In genomic region chr13:32060319-32060924, GRCh38 we compare ENCODE assay signal across 21 cellular contexts. TPM values are rescaled to one million over a fixed set of nuclear protein-coding genes. Genes with fewer than 3 reads are reported as not detected.
A peak's percentile ranks its signal among the peaks of the same experiment; 100 is the strongest.
DNase-seq lines count a peak whose midpoint lies in the region; ATAC-seq, FAIRE-seq and TF ChIP-seq lines count a peak whose summit lies in the region.
"Had no signal": no experiment of that assay in that cellular context is flagged by ENCODE, and none has a peak within 500 bp of the region (broad histone marks: within the 10 kb centered on the region; RNA-seq: fewer than 3 reads in every experiment).

No MANE protein-coding gene starts in this region.

- ATAC-seq in HG02759 (IDR thresholded peaks at IDR 0.05; ENCODE audit: unreplicated experiment) (peak; percentile 42), heart right ventricle (peak; percentile 73 to 95 (median 90)), pancreas (peak in 3 of 4 donors; percentile 36 to 39 (median 37)), GM18861 (IDR thresholded peaks at IDR 0.05; ENCODE audit: unreplicated experiment) (no peak)
- ATAC-seq: activated CD8-positive, alpha-beta T cell treated with anti-CD3 and anti-CD28 coated beads, Interleukin-2, amount 10 ng/mL, durations not matched to agents 7 days and 5 days had no signal

- H3K27me3 ChIP-seq in heart right ventricle, result no peaks in the 10 kb centered on the region
- H3K27me3 ChIP-seq in pancreas, result no peaks in the 10 kb centered on the region
- H3K27me3 ChIP-seq in uterus, result no peaks in the 10 kb centered on the region
- H3K27me3 ChIP-seq: breast epithelium, suprapubic skin had no signal

- CTCF ChIA-PET in GM10248 (lab: Yijun Ruan, JAX), result interaction anchor here (0.8 to 1.2 kb wide), 3 partner anchors 12 to 77 kb away, joined by 3 read pairs; no protein-coding TSS in a partner anchor

- no peak for TF ChIP-seq POLR2A in uterus (IDR thresholded peaks at IDR 0.05)

- H3K4me3 ChIP-seq in heart right ventricle (peak overlapping the region in 8 of 10 donors; percentile 16 to 46 (median 27)), pancreas (no peak overlapping the region), uterus (no peak overlapping the region)
- H3K4me3 ChIP-seq: breast epithelium, GM23248, skin epidermis, suprapubic skin had no signal

- FAIRE-seq in pancreas (lab: Jason Lieb, UNC), result no peak
- FAIRE-seq: G401.6, GM12892 had no signal

- H3K9me3 ChIP-seq in heart right ventricle (no peaks in the 10 kb centered on the region), pancreas (no peaks in the 10 kb centered on the region), uterus (no peaks in the 10 kb centered on the region)
- H3K9me3 ChIP-seq: breast epithelium, suprapubic skin had no signal

- DNase-seq in NCI-H82 treated with DMSO at 0.1 percent for 48 hours (lab: John Stamatoyannopoulos, UW; ENCODE audit: unreplicated experiment) (peak; percentile 11), heart right ventricle (peak in 1 of 2 donors; percentile 11), pancreas (no peak), GM10248 (ENCODE audit: extremely low spot score) (no peak), uterus (no peak)
- no peak for DNase-seq in activated CD4-positive, CD25-positive, alpha-beta regulatory T cell (lab: John Stamatoyannopoulos, UW)
- DNase-seq: activated CD8-positive, alpha-beta T cell treated with anti-CD3 and anti-CD28 coated beads, Interleukin-2, amount 10 ng/mL, durations not matched to agents 7 days and 5 days; activated naive CD8-positive, alpha-beta T cell treated with anti-CD3 and anti-CD28 coated beads, Interleukin-2, amount 10 ng/mL, durations not matched to agents 7 days and 5 days; GM23248; hippocampal formation; kidney glomerular epithelial cell; NCI-H2171; stimulated activated CD4-positive, alpha-beta T cell treated with anti-CD3 and anti-CD28 coated beads, Interleukin-4, amount 100 ng/mL, for 4 hours; T-helper 1 cell had no signal

- POLR2A ChIA-PET in GM10248 (lab: Yijun Ruan, JAX), result no interaction called here

- 30 to 51% methylated on average over 6 of the region's 6 CpGs for WGBS in heart right ventricle, 2 donors
- WGBS in pancreas, 2 donors, result 70 to 72% methylated on average over 6 of the region's 6 CpGs

- intact Hi-C loops in heart right ventricle (cut with DNase I) (loop anchor here in 1 of 10 donors (10.0 kb wide), 1 partner anchor 54 kb away; no protein-coding TSS in a partner anchor), pancreas (cut with DNase I) (no loop called here), uterus (cut with DNase I; ENCODE audit: low total_unique reads) (no loop called here)

- H3K36me3 ChIP-seq in heart right ventricle (no peaks in the 10 kb centered on the region), pancreas (no peaks in the 10 kb centered on the region), uterus (no peaks in the 10 kb centered on the region)
- H3K36me3 ChIP-seq: breast epithelium, suprapubic skin had no signal

- TF ChIP-seq CTCF in heart right ventricle (IDR thresholded peaks at IDR 0.05) (no peak), pancreas (IDR thresholded peaks at IDR 0.05) (no peak), GM10248 (IDR thresholded peaks at IDR 0.05; ENCODE audit: control extremely low read depth, extremely low read depth, low read depth, missing control alignments) (no peak), uterus (IDR thresholded peaks at IDR 0.05) (no peak)

- H3K27ac ChIP-seq in heart right ventricle, result peak overlapping the region; percentile 24 to 86 (median 74)
- H3K27ac ChIP-seq in pancreas, result no peak overlapping the region
- H3K27ac ChIP-seq in uterus, result no peak overlapping the region
- H3K27ac ChIP-seq: breast epithelium, GM23248, skin epidermis, suprapubic skin had no signal

- H3K4me1 ChIP-seq in heart right ventricle (peaks cover 0 to 67% (median 29%) of the 10 kb centered on the region in 9 donors), pancreas (peaks cover 0 to 12% (median 6%) of the 10 kb centered on the region in 3 donors), uterus (no peaks in the 10 kb centered on the region)
- H3K4me1 ChIP-seq: breast epithelium, suprapubic skin had no signal

RNA-seq across cellular contexts. Expression of gene FRY, which starts 28.8 kb away (rescaled TPM):
- total RNA-seq in heart right ventricle (100 to 1,000 TPM; 111 to 268 (median 241) TPM), pancreas (10 to 100 TPM; 17.3 to 27.9 (median 22.1) TPM), uterus (100 to 1,000 TPM in 1 of 4 donors, 10 to 100 TPM in 3; 32.0 to 111 (median 63.8) TPM)
- polyA plus RNA-seq in heart right ventricle (10 to 100 TPM; 24.9 to 31.3 TPM), pancreas (10 to 100 TPM in 1 of 2 donors, 1 to 10 TPM in 1; 5.6 to 11.4 TPM)

Comparison
In these comparisons a context has a peak if more than half of its experiments do, and no peak if none do; other contexts are left out.
1. H3K27ac ChIP-seq: peak in heart right ventricle (10 of 10); none in pancreas (0 of 4) and uterus (0 of 2).
2. H3K4me3 ChIP-seq: peak in heart right ventricle (8 of 10); none in pancreas (0 of 4) and uterus (0 of 2).